ENCODE assay signal across 1 cellular context in the genomic region with DNA sequence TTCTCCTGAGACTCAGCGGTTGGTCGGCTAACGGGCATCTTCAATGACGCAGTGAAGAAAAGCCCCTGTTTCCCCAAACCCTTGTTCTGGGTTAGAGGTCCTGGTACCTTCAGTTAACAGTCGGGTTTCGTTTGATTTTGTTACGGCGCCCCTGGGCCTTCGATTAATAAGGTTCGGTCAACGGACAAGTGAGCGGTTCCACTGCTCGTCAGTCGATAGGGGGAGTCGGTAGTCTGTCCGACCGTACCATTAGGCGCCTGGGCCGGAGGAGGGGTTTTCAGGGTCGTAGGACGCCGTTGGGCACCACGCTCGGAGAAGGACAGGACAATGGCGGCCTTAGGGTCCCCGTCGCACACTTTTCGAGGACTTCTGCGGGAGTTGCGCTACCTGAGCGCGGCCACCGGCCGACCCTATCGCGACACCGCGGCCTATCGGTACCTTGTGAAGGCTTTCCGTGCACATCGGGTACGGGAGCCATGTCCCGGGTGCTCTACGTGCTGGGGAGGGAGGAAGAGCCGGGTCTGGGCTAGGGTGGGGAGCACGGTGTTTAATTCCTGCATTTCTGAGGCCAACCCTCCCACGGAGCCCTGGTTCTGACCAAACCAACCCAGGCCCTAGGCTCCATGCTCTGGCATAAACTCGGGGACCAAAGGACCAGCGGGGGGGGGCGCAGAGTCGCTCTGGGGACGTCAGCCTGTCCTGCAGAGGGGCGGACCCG.
TF ChIP-seq lines count a peak whose summit lies in the region.

A gene with protein sequence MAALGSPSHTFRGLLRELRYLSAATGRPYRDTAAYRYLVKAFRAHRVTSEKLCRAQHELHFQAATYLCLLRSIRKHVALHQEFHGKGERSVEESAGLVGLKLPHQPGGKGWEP (plus strand): TSS at position 280 of the 718 bp plus-strand sequence. CDS start 48 bp downstream, at position 328.

TF ChIP-seq in K562, 482 proteins besides CTCF, POLR2A, EP300 and RAD21 (continued from another document and continues in another):
- TF ChIP-seq, protein P1, sequence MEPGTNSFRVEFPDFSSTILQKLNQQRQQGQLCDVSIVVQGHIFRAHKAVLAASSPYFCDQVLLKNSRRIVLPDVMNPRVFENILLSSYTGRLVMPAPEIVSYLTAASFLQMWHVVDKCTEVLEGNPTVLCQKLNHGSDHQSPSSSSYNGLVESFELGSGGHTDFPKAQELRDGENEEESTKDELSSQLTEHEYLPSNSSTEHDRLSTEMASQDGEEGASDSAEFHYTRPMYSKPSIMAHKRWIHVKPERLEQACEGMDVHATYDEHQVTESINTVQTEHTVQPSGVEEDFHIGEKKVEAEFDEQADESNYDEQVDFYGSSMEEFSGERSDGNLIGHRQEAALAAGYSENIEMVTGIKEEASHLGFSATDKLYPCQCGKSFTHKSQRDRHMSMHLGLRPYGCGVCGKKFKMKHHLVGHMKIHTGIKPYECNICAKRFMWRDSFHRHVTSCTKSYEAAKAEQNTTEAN (CRISPR knock-in tag; IDR thresholded peaks at IDR 0.05) = peak; percentile 57; the same call in 1 of the 2 replicates
- TF ChIP-seq U2AF1 (optimal IDR thresholded peaks at IDR 0.05; ENCODE audit: low read depth, low read length) = no peak
- peak; percentile 98 for TF ChIP-seq CREM (IDR thresholded peaks at IDR 0.05; ENCODE audit: low read depth)
- TF ChIP-seq, protein P2, sequence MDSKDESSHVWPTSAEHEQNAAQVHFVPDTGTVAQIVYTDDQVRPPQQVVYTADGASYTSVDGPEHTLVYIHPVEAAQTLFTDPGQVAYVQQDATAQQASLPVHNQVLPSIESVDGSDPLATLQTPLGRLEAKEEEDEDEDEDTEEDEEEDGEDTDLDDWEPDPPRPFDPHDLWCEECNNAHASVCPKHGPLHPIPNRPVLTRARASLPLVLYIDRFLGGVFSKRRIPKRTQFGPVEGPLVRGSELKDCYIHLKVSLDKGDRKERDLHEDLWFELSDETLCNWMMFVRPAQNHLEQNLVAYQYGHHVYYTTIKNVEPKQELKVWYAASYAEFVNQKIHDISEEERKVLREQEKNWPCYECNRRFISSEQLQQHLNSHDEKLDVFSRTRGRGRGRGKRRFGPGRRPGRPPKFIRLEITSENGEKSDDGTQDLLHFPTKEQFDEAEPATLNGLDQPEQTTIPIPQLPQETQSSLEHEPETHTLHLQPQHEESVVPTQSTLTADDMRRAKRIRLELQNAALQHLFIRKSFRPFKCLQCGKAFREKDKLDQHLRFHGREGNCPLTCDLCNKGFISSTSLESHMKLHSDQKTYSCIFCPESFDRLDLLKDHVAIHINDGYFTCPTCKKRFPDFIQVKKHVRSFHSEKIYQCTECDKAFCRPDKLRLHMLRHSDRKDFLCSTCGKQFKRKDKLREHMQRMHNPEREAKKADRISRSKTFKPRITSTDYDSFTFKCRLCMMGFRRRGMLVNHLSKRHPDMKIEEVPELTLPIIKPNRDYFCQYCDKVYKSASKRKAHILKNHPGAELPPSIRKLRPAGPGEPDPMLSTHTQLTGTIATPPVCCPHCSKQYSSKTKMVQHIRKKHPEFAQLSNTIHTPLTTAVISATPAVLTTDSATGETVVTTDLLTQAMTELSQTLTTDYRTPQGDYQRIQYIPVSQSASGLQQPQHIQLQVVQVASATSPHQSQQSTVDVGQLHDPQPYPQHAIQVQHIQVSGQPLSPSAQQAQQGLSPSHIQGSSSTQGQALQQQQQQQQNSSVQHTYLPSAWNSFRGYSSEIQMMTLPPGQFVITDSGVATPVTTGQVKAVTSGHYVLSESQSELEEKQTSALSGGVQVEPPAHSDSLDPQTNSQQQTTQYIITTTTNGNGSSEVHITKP (IDR thresholded peaks at IDR 0.05; ENCODE audit: partially characterized antibody) = peak; percentile 99
- TF ChIP-seq, protein P3, sequence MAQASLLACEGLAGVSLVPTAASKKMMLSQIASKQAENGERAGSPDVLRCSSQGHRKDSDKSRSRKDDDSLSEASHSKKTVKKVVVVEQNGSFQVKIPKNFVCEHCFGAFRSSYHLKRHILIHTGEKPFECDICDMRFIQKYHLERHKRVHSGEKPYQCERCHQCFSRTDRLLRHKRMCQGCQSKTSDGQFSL (CRISPR knock-in tag; IDR thresholded peaks at IDR 0.05) = peak; percentile 99
- TF ChIP-seq, protein P3 (tag; IDR thresholded peaks at IDR 0.05) = peak in 1 of 2 experiments; percentile 96; a peak in 2 of 4 replicates
- TF ChIP-seq MECOM (CRISPR knock-in tag; IDR thresholded peaks at IDR 0.05) = no peak; the same call in 1 of the 2 replicates
- peak; percentile 88; the same call in 1 of the 2 replicates for TF ChIP-seq RFX7 (CRISPR knock-in tag; IDR thresholded peaks at IDR 0.05)
- TF ChIP-seq BRD4 (IDR thresholded peaks at IDR 0.05) = peak; percentile 99
- peak; percentile 2 to 58; a peak in 1 of 4 replicates for TF ChIP-seq TEAD1 (CRISPR knock-in tag; IDR thresholded peaks at IDR 0.05)
- TF ChIP-seq, protein P4, sequence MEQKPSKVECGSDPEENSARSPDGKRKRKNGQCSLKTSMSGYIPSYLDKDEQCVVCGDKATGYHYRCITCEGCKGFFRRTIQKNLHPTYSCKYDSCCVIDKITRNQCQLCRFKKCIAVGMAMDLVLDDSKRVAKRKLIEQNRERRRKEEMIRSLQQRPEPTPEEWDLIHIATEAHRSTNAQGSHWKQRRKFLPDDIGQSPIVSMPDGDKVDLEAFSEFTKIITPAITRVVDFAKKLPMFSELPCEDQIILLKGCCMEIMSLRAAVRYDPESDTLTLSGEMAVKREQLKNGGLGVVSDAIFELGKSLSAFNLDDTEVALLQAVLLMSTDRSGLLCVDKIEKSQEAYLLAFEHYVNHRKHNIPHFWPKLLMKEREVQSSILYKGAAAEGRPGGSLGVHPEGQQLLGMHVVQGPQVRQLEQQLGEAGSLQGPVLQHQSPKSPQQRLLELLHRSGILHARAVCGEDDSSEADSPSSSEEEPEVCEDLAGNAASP (IDR thresholded peaks at IDR 0.05) = no peak
- no peak for TF ChIP-seq NELFE (IDR thresholded peaks at IDR 0.05; ENCODE audit: insufficient read depth, insufficient read length)
- no peak for TF ChIP-seq NCOA6 (IDR thresholded peaks at IDR 0.05)
- TF ChIP-seq GABPB1 (CRISPR knock-in tag; IDR thresholded peaks at IDR 0.05) = peak; percentile 88
- no peak for TF ChIP-seq MCM3 (IDR thresholded peaks at IDR 0.05)
- peak; percentile 94 for TF ChIP-seq KAT7 (CRISPR knock-in tag; IDR thresholded peaks at IDR 0.05; ENCODE audit: borderline replicate concordance)
- TF ChIP-seq ZNF143 (CRISPR knock-in tag; IDR thresholded peaks at IDR 0.05) = 0 out of 2 replicates have a peak, but pooled peaks have one; percentile 33
- peak; percentile 91 for TF ChIP-seq TCF7L2 (IDR thresholded peaks at IDR 0.05; ENCODE audit: low read depth, low read length)
- TF ChIP-seq, protein P5, sequence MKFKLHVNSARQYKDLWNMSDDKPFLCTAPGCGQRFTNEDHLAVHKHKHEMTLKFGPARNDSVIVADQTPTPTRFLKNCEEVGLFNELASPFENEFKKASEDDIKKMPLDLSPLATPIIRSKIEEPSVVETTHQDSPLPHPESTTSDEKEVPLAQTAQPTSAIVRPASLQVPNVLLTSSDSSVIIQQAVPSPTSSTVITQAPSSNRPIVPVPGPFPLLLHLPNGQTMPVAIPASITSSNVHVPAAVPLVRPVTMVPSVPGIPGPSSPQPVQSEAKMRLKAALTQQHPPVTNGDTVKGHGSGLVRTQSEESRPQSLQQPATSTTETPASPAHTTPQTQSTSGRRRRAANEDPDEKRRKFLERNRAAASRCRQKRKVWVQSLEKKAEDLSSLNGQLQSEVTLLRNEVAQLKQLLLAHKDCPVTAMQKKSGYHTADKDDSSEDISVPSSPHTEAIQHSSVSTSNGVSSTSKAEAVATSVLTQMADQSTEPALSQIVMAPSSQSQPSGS (CRISPR knock-in tag; IDR thresholded peaks at IDR 0.05) = no peak
- no peak for TF ChIP-seq SAFB2 (IDR thresholded peaks at IDR 0.05; ENCODE audit: borderline replicate concordance, low read depth, low read length, severe bottlenecking)
- no peak for TF ChIP-seq ZNF707 (CRISPR knock-in tag; conservative IDR thresholded peaks at IDR 0.05)
- TF ChIP-seq, protein P6, sequence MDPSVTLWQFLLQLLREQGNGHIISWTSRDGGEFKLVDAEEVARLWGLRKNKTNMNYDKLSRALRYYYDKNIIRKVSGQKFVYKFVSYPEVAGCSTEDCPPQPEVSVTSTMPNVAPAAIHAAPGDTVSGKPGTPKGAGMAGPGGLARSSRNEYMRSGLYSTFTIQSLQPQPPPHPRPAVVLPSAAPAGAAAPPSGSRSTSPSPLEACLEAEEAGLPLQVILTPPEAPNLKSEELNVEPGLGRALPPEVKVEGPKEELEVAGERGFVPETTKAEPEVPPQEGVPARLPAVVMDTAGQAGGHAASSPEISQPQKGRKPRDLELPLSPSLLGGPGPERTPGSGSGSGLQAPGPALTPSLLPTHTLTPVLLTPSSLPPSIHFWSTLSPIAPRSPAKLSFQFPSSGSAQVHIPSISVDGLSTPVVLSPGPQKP (CRISPR knock-in tag; IDR thresholded peaks at IDR 0.05) = no peak
- TF ChIP-seq, protein P7, sequence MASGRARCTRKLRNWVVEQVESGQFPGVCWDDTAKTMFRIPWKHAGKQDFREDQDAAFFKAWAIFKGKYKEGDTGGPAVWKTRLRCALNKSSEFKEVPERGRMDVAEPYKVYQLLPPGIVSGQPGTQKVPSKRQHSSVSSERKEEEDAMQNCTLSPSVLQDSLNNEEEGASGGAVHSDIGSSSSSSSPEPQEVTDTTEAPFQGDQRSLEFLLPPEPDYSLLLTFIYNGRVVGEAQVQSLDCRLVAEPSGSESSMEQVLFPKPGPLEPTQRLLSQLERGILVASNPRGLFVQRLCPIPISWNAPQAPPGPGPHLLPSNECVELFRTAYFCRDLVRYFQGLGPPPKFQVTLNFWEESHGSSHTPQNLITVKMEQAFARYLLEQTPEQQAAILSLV (tag; IDR thresholded peaks at IDR 0.05) = no peak
- no peak for TF ChIP-seq PCBP1 (IDR thresholded peaks at IDR 0.05; ENCODE audit: low read depth, low read length, poor library complexity, severe bottlenecking)
- no peak for TF ChIP-seq ZNF79 (CRISPR knock-in tag; IDR thresholded peaks at IDR 0.05; ENCODE audit: low read depth)
- TF ChIP-seq, protein P8, sequence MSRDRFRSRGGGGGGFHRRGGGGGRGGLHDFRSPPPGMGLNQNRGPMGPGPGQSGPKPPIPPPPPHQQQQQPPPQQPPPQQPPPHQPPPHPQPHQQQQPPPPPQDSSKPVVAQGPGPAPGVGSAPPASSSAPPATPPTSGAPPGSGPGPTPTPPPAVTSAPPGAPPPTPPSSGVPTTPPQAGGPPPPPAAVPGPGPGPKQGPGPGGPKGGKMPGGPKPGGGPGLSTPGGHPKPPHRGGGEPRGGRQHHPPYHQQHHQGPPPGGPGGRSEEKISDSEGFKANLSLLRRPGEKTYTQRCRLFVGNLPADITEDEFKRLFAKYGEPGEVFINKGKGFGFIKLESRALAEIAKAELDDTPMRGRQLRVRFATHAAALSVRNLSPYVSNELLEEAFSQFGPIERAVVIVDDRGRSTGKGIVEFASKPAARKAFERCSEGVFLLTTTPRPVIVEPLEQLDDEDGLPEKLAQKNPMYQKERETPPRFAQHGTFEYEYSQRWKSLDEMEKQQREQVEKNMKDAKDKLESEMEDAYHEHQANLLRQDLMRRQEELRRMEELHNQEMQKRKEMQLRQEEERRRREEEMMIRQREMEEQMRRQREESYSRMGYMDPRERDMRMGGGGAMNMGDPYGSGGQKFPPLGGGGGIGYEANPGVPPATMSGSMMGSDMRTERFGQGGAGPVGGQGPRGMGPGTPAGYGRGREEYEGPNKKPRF (IDR thresholded peaks at IDR 0.05; ENCODE audit: low read depth, low read length) = no peak
- TF ChIP-seq JUND (IDR thresholded peaks at IDR 0.05; ENCODE audit: borderline replicate concordance, low read depth, low read length) = peak; percentile 98
- no peak; the same call in 2 of the 3 replicates for TF ChIP-seq JUND (tag; IDR thresholded peaks at IDR 0.05; ENCODE audit: borderline replicate concordance, low read depth, low read length)
- no peak for TF ChIP-seq STAG1 (CRISPR knock-in tag; IDR thresholded peaks at IDR 0.05; ENCODE audit: borderline replicate concordance)
- TF ChIP-seq, protein P9, sequence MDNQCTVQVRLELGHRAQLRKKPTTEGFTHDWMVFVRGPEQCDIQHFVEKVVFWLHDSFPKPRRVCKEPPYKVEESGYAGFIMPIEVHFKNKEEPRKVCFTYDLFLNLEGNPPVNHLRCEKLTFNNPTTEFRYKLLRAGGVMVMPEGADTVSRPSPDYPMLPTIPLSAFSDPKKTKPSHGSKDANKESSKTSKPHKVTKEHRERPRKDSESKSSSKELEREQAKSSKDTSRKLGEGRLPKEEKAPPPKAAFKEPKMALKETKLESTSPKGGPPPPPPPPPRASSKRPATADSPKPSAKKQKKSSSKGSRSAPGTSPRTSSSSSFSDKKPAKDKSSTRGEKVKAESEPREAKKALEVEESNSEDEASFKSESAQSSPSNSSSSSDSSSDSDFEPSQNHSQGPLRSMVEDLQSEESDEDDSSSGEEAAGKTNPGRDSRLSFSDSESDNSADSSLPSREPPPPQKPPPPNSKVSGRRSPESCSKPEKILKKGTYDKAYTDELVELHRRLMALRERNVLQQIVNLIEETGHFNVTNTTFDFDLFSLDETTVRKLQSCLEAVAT (IDR thresholded peaks at IDR 0.05) = peak in 1 of 2 experiments; percentile 73; a peak in 2 of 4 replicates
- TF ChIP-seq MYNN (IDR thresholded peaks at IDR 0.05) = peak; percentile 36
- no peak for TF ChIP-seq MYNN (CRISPR knock-in tag; IDR thresholded peaks at IDR 0.05)
- TF ChIP-seq PCBP2 (IDR thresholded peaks at IDR 0.05; ENCODE audit: low read depth, low read length, poor library complexity, severe bottlenecking) = no peak
- TF ChIP-seq ZSCAN32 (CRISPR knock-in tag; IDR thresholded peaks at IDR 0.05) = 0 out of 2 replicates have a peak, but pooled peaks have one; percentile 36
- no peak for TF ChIP-seq MAFK (IDR thresholded peaks at IDR 0.05; ENCODE audit: low read length)
- no peak for TF ChIP-seq ZNF696 (CRISPR knock-in tag; conservative IDR thresholded peaks at IDR 0.05)
- TF ChIP-seq ZBTB7A (IDR thresholded peaks at IDR 0.05; ENCODE audit: borderline replicate concordance, control insufficient read depth, low read depth, low read length) = peak; percentile 97
- TF ChIP-seq CBX3 (IDR thresholded peaks at IDR 0.05; ENCODE audit: borderline replicate concordance in 1 of 2, low read length in 2 of 2) = no peak; a peak in 2 of 3 replicates
- peak; percentile 70 for TF ChIP-seq MYC (IDR thresholded peaks at IDR 0.05; ENCODE audit: low read depth, low read length)
- peak; percentile 98 for TF ChIP-seq MYC (CRISPR knock-in tag; IDR thresholded peaks at IDR 0.05; ENCODE audit: borderline replicate concordance, low read depth)
- TF ChIP-seq TAF15 (IDR thresholded peaks at IDR 0.05; ENCODE audit: low read depth, low read length) = no peak
- TF ChIP-seq, protein P10, sequence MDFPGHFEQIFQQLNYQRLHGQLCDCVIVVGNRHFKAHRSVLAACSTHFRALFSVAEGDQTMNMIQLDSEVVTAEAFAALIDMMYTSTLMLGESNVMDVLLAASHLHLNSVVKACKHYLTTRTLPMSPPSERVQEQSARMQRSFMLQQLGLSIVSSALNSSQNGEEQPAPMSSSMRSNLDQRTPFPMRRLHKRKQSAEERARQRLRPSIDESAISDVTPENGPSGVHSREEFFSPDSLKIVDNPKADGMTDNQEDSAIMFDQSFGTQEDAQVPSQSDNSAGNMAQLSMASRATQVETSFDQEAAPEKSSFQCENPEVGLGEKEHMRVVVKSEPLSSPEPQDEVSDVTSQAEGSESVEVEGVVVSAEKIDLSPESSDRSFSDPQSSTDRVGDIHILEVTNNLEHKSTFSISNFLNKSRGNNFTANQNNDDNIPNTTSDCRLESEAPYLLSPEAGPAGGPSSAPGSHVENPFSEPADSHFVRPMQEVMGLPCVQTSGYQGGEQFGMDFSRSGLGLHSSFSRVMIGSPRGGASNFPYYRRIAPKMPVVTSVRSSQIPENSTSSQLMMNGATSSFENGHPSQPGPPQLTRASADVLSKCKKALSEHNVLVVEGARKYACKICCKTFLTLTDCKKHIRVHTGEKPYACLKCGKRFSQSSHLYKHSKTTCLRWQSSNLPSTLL (IDR thresholded peaks at IDR 0.05) = no peak
